Comparison of ENCODE assay signal across 17 cellular contexts in the genomic region with DNA sequence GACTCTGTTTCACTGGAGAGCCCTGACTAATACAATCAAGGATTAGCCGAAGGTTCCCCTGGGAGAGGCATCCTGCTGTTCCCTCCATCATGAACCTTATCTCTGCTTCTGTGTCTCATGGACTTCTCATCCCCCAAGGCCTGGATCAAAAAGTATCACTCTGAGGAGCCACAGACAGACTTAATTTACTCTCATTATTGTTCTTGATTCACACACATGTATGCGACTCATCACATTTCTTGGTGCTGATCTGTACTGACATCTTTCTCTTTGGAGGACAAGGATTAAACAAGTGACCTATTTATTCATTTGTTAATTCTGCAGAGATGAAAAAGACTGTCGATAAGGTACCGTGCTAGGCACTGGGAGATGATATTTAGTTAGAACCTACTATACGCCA.
"Had no signal": no experiment of that assay in that cellular context is flagged by ENCODE, and none has a peak within 500 bp of the region (broad histone marks: within the 10 kb centered on the region; RNA-seq: fewer than 3 reads in every experiment).

No MANE protein-coding gene starts in this region.

- ATAC-seq: activated CD8-positive, alpha-beta T cell treated with anti-CD3 and anti-CD28 coated beads for 36 hours; foreskin keratinocyte; heart left ventricle; sciatic nerve; T-cell had no signal

- DNase-seq: activated CD4-positive, alpha-beta T cell treated with anti-CD3 and anti-CD28 coated beads for 4 hours; activated CD8-positive, alpha-beta memory T cell treated with anti-CD3 and anti-CD28 coated beads, Interleukin-2, amount 50 U/mL, for 4 hours; activated CD8-positive, alpha-beta T cell treated with anti-CD3 and anti-CD28 coated beads for 36 hours; activated naive CD4-positive, alpha-beta T cell; endodermal cell; heart left ventricle; islet precursor cell; left ventricle myocardium inferior; mesenchymal stem cell; occipital lobe; stimulated activated naive CD4-positive, alpha-beta T cell; substantia nigra; T-cell; trophoblast cell had no signal

- H3K4me3 ChIP-seq: ascending aorta, heart left ventricle, left ventricle myocardium inferior had no signal
